In the genomic region with DNA sequence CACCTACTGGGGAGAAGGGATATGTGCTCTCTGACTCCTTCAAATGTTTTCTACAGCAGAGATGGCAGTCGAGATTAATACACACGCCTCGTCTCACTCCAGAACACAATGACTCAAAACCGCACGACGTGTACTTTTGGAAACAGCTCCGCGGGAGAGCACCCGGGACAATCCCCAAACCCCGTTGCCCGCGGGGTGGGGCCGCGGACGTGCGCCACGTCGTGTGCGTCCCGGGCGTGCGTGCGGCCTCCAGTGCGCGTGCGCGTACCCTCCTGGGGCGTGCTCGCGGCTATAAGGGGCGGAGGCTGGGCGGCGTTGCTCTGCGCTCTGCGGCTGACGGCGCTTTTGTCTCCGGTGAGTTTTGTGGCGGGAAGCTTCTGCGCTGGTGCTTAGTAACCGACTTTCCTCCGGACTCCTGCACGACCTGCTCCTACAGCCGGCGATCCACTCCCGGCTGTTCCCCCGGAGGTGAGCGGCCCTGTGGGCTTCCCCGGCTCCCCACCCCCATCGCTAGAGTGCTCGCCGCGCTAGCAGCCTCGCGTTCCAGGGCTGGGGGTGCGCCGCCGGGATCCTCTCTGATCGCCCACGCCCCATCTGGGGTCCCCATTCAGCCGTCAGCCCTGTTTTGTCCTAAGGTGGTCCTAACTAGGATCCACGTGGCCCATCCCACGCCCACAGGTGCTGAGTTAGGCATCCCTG, we compare ENCODE assay signal across 1 cellular context.
TF ChIP-seq lines count a peak whose summit lies in the region.

A gene with protein sequence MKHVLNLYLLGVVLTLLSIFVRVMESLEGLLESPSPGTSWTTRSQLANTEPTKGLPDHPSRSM (plus strand): TSS at position 323 of the 699 bp plus-strand sequence. CDS start 1,391 bp downstream, outside the sequence.

TF ChIP-seq in HEK293, 187 proteins besides CTCF, POLR2A, EP300 and RAD21 (continued from another document and continues in another):
- TF ChIP-seq, protein P1, sequence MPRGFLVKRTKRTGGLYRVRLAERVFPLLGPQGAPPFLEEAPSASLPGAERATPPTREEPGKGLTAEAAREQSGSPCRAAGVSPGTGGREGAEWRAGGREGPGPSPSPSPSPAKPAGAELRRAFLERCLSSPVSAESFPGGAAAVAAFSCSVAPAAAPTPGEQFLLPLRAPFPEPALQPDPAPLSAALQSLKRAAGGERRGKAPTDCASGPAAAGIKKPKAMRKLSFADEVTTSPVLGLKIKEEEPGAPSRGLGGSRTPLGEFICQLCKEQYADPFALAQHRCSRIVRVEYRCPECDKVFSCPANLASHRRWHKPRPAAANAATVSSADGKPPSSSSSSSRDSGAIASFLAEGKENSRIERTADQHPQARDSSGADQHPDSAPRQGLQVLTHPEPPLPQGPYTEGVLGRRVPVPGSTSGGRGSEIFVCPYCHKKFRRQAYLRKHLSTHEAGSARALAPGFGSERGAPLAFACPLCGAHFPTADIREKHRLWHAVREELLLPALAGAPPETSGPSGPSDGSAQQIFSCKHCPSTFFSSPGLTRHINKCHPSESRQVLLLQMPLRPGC (tag by site-specific recombination; IDR thresholded peaks at IDR 0.05) = 0 out of 2 replicates have a peak, but pooled peaks have one; percentile 29
- no peak for TF ChIP-seq ZNF596 (tag by site-specific recombination; IDR thresholded peaks at IDR 0.05)
- TF ChIP-seq ZNF174 (tag by site-specific recombination; IDR thresholded peaks at IDR 0.05) = no peak
- TF ChIP-seq, protein P2, sequence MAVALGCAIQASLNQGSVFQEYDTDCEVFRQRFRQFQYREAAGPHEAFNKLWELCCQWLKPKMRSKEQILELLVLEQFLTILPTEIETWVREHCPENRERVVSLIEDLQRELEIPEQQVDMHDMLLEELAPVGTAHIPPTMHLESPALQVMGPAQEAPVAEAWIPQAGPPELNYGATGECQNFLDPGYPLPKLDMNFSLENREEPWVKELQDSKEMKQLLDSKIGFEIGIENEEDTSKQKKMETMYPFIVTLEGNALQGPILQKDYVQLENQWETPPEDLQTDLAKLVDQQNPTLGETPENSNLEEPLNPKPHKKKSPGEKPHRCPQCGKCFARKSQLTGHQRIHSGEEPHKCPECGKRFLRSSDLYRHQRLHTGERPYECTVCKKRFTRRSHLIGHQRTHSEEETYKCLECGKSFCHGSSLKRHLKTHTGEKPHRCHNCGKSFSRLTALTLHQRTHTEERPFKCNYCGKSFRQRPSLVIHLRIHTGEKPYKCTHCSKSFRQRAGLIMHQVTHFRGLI (tag by site-specific recombination; IDR thresholded peaks at IDR 0.05) = peak; percentile 56; the same call in 1 of the 2 replicates
- TF ChIP-seq ZIC2 (tag by site-specific recombination; IDR thresholded peaks at IDR 0.05) = peak; percentile 84
- TF ChIP-seq ZNF600 (tag by site-specific recombination; IDR thresholded peaks at IDR 0.05) = peak; percentile 65
- no peak for TF ChIP-seq BCL11A (tag by site-specific recombination; IDR thresholded peaks at IDR 0.05; ENCODE audit: low read depth)
- no peak for TF ChIP-seq ZNF16 (tag by site-specific recombination; IDR thresholded peaks at IDR 0.05; ENCODE audit: low read depth)
- TF ChIP-seq YY1 (tag by site-specific recombination; IDR thresholded peaks at IDR 0.05) = no peak
- TF ChIP-seq, protein P3, sequence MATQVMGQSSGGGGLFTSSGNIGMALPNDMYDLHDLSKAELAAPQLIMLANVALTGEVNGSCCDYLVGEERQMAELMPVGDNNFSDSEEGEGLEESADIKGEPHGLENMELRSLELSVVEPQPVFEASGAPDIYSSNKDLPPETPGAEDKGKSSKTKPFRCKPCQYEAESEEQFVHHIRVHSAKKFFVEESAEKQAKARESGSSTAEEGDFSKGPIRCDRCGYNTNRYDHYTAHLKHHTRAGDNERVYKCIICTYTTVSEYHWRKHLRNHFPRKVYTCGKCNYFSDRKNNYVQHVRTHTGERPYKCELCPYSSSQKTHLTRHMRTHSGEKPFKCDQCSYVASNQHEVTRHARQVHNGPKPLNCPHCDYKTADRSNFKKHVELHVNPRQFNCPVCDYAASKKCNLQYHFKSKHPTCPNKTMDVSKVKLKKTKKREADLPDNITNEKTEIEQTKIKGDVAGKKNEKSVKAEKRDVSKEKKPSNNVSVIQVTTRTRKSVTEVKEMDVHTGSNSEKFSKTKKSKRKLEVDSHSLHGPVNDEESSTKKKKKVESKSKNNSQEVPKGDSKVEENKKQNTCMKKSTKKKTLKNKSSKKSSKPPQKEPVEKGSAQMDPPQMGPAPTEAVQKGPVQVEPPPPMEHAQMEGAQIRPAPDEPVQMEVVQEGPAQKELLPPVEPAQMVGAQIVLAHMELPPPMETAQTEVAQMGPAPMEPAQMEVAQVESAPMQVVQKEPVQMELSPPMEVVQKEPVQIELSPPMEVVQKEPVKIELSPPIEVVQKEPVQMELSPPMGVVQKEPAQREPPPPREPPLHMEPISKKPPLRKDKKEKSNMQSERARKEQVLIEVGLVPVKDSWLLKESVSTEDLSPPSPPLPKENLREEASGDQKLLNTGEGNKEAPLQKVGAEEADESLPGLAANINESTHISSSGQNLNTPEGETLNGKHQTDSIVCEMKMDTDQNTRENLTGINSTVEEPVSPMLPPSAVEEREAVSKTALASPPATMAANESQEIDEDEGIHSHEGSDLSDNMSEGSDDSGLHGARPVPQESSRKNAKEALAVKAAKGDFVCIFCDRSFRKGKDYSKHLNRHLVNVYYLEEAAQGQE (tag by site-specific recombination; IDR thresholded peaks at IDR 0.05) = peak; percentile 30; the same call in 1 of the 2 replicates
- TF ChIP-seq, protein P4, sequence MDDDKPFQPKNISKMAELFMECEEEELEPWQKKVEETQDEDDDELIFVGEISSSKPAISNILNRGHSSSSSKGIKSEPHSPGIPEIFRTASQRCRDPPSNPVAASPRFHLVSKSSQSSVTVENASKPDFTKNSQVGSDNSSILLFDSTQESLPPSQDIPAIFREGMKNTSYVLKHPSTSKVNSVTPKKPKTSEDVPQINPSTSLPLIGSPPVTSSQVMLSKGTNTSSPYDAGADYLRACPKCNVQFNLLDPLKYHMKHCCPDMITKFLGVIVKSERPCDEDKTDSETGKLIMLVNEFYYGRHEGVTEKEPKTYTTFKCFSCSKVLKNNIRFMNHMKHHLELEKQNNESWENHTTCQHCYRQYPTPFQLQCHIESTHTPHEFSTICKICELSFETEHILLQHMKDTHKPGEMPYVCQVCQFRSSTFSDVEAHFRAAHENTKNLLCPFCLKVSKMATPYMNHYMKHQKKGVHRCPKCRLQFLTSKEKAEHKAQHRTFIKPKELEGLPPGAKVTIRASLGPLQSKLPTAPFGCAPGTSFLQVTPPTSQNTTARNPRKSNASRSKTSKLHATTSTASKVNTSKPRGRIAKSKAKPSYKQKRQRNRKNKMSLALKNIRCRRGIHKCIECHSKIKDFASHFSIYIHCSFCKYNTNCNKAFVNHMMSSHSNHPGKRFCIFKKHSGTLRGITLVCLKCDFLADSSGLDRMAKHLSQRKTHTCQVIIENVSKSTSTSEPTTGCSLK (tag by site-specific recombination; IDR thresholded peaks at IDR 0.05) = no peak
- TF ChIP-seq ZNF404 (tag by site-specific recombination; IDR thresholded peaks at IDR 0.05) = no peak
- no peak for TF ChIP-seq REPIN1 (tag by site-specific recombination; IDR thresholded peaks at IDR 0.05; ENCODE audit: low read depth)
- TF ChIP-seq ZBTB21 (tag by site-specific recombination; IDR thresholded peaks at IDR 0.05) = no peak
- TF ChIP-seq GLI4 (tag by site-specific recombination; IDR thresholded peaks at IDR 0.05) = no peak
- TF ChIP-seq ZNF24 (tag by site-specific recombination; IDR thresholded peaks at IDR 0.05) = no peak
- TF ChIP-seq ZNF654 (tag by site-specific recombination; IDR thresholded peaks at IDR 0.05; ENCODE audit: low read depth) = no peak
- peak; percentile 59; the same call in 1 of the 2 replicates for TF ChIP-seq ZNF501 (tag by site-specific recombination; IDR thresholded peaks at IDR 0.05)
- TF ChIP-seq, protein P5, sequence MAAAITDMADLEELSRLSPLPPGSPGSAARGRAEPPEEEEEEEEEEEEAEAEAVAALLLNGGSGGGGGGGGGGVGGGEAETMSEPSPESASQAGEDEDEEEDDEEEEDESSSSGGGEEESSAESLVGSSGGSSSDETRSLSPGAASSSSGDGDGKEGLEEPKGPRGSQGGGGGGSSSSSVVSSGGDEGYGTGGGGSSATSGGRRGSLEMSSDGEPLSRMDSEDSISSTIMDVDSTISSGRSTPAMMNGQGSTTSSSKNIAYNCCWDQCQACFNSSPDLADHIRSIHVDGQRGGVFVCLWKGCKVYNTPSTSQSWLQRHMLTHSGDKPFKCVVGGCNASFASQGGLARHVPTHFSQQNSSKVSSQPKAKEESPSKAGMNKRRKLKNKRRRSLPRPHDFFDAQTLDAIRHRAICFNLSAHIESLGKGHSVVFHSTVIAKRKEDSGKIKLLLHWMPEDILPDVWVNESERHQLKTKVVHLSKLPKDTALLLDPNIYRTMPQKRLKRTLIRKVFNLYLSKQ (tag by site-specific recombination; IDR thresholded peaks at IDR 0.05; ENCODE audit: borderline replicate concordance) = no peak
- TF ChIP-seq, protein P6, sequence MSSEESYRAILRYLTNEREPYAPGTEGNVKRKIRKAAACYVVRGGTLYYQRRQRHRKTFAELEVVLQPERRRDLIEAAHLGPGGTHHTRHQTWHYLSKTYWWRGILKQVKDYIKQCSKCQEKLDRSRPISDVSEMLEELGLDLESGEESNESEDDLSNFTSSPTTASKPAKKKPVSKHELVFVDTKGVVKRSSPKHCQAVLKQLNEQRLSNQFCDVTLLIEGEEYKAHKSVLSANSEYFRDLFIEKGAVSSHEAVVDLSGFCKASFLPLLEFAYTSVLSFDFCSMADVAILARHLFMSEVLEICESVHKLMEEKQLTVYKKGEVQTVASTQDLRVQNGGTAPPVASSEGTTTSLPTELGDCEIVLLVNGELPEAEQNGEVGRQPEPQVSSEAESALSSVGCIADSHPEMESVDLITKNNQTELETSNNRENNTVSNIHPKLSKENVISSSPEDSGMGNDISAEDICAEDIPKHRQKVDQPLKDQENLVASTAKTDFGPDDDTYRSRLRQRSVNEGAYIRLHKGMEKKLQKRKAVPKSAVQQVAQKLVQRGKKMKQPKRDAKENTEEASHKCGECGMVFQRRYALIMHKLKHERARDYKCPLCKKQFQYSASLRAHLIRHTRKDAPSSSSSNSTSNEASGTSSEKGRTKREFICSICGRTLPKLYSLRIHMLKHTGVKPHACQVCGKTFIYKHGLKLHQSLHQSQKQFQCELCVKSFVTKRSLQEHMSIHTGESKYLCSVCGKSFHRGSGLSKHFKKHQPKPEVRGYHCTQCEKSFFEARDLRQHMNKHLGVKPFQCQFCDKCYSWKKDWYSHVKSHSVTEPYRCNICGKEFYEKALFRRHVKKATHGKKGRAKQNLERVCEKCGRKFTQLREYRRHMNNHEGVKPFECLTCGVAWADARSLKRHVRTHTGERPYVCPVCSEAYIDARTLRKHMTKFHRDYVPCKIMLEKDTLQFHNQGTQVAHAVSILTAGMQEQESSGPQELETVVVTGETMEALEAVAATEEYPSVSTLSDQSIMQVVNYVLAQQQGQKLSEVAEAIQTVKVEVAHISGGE (tag by site-specific recombination; conservative IDR thresholded peaks at IDR 0.05; ENCODE audit: low read depth) = peak; percentile 65; the same call in 1 of the 2 replicates
- TF ChIP-seq ZSCAN30 (tag by site-specific recombination; IDR thresholded peaks at IDR 0.05) = peak; percentile 46
- no peak for TF ChIP-seq ZNF76 (tag by site-specific recombination; IDR thresholded peaks at IDR 0.05; ENCODE audit: borderline replicate concordance, low read depth)
- TF ChIP-seq, protein P7, sequence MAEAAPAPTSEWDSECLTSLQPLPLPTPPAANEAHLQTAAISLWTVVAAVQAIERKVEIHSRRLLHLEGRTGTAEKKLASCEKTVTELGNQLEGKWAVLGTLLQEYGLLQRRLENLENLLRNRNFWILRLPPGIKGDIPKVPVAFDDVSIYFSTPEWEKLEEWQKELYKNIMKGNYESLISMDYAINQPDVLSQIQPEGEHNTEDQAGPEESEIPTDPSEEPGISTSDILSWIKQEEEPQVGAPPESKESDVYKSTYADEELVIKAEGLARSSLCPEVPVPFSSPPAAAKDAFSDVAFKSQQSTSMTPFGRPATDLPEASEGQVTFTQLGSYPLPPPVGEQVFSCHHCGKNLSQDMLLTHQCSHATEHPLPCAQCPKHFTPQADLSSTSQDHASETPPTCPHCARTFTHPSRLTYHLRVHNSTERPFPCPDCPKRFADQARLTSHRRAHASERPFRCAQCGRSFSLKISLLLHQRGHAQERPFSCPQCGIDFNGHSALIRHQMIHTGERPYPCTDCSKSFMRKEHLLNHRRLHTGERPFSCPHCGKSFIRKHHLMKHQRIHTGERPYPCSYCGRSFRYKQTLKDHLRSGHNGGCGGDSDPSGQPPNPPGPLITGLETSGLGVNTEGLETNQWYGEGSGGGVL (tag by site-specific recombination; IDR thresholded peaks at IDR 0.05) = no peak
- TF ChIP-seq, protein P8, sequence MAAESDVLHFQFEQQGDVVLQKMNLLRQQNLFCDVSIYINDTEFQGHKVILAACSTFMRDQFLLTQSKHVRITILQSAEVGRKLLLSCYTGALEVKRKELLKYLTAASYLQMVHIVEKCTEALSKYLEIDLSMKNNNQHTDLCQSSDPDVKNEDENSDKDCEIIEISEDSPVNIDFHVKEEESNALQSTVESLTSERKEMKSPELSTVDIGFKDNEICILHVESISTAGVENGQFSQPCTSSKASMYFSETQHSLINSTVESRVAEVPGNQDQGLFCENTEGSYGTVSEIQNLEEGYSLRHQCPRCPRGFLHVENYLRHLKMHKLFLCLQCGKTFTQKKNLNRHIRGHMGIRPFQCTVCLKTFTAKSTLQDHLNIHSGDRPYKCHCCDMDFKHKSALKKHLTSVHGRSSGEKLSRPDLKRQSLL (tag by site-specific recombination; IDR thresholded peaks at IDR 0.05) = no peak; the same call in 1 of the 2 replicates
- TF ChIP-seq, protein P9, sequence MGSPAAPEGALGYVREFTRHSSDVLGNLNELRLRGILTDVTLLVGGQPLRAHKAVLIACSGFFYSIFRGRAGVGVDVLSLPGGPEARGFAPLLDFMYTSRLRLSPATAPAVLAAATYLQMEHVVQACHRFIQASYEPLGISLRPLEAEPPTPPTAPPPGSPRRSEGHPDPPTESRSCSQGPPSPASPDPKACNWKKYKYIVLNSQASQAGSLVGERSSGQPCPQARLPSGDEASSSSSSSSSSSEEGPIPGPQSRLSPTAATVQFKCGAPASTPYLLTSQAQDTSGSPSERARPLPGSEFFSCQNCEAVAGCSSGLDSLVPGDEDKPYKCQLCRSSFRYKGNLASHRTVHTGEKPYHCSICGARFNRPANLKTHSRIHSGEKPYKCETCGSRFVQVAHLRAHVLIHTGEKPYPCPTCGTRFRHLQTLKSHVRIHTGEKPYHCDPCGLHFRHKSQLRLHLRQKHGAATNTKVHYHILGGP (tag by site-specific recombination; IDR thresholded peaks at IDR 0.05) = no peak
- no peak for TF ChIP-seq ZNF155 (tag by site-specific recombination; IDR thresholded peaks at IDR 0.05)
- no peak for TF ChIP-seq WT1 (tag by site-specific recombination; IDR thresholded peaks at IDR 0.05)
- peak; percentile 72; the same call in 1 of the 2 replicates for TF ChIP-seq SCRT2 (tag by site-specific recombination; IDR thresholded peaks at IDR 0.05)
- TF ChIP-seq, protein P10, sequence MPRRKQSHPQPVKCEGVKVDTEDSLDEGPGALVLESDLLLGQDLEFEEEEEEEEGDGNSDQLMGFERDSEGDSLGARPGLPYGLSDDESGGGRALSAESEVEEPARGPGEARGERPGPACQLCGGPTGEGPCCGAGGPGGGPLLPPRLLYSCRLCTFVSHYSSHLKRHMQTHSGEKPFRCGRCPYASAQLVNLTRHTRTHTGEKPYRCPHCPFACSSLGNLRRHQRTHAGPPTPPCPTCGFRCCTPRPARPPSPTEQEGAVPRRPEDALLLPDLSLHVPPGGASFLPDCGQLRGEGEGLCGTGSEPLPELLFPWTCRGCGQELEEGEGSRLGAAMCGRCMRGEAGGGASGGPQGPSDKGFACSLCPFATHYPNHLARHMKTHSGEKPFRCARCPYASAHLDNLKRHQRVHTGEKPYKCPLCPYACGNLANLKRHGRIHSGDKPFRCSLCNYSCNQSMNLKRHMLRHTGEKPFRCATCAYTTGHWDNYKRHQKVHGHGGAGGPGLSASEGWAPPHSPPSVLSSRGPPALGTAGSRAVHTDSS (tag by site-specific recombination; IDR thresholded peaks at IDR 0.05) = no peak
- no peak for TF ChIP-seq ZNF140 (tag by site-specific recombination; IDR thresholded peaks at IDR 0.05)
- peak; percentile 62; the same call in 1 of the 2 replicates for TF ChIP-seq RBAK (tag by site-specific recombination; IDR thresholded peaks at IDR 0.05)
- TF ChIP-seq BCL11B (tag by site-specific recombination; IDR thresholded peaks at IDR 0.05; ENCODE audit: low read depth) = no peak
